Comparison of ENCODE assay signal across 22 cellular contexts in the genomic region with DNA sequence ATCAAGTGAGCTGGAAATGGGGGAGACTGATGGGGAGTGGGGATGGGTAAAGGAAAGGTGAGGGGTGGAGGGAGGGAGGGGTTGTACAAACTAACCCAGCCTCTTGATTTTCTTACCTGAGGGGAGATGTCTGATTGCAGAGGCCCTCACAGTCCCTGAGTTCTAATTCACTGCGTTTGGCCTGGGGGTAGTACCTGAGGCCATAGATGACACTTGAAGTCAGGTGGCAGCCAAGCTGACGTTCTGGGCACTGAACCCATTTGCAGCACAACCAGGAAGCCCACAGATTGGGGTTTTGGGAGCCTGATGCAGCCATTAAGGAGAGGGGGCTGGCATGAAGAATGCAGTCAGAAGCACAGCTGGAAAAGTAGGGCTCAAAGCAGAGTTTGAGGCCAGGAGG.
DNase-seq lines count a peak whose midpoint lies in the region; ATAC-seq and TF ChIP-seq lines count a peak whose summit lies in the region.
"Had no signal": no experiment of that assay in that cellular context is flagged by ENCODE, and none has a peak within 500 bp of the region (broad histone marks: within the 10 kb centered on the region; RNA-seq: fewer than 3 reads in every experiment).

No MANE protein-coding gene starts in this region.

- H2AFZ ChIP-seq in neural progenitor cell (replicated peaks): no peak overlapping the region
- H2AFZ ChIP-seq in trophoblast cell (ENCODE audit: insufficient read depth, low read length, poor library complexity): no peak overlapping the region

- intact Hi-C loops in uterus (cut with DNase I; ENCODE audit: low total_unique reads): no loop called here

- no CpG with 5 or more reads among the region's 2 CpGs for WGBS in trophoblast cell (ENCODE audit: extremely low coverage, insufficient coverage, insufficient read length)

- no peak overlapping the region for H4K91ac ChIP-seq in trophoblast cell (ENCODE audit: low read depth, low read length)

- no peak overlapping the region for H2BK12ac ChIP-seq in trophoblast cell (ENCODE audit: low read length)

- H3K27ac Mint-ChIP-seq in chondrocyte (ENCODE audit: unreplicated experiment) (peak overlapping the region; percentile 32), neural progenitor cell (peak overlapping the region; percentile 60)
- H3K27ac Mint-ChIP-seq: B cell; CD4-positive, alpha-beta T cell; CD8-positive, alpha-beta T cell had no signal

- H3K27ac ChIP-seq in neural progenitor cell (no peak overlapping the region), trophoblast cell (ENCODE audit: low read depth, low read length) (peak overlapping the region; percentile 40), uterus (no peak overlapping the region), foreskin keratinocyte (no peak overlapping the region)
- H3K27ac ChIP-seq: BLaER1 treated with 17β-estradiol and CSF1 and Interleukin-3, amounts not matched to agents 10 nM and 100 nM; C4-2B had no signal

- no peak for TF ChIP-seq POLR2A in uterus (IDR thresholded peaks at IDR 0.05)

- no peak overlapping the region for H3K23ac ChIP-seq in trophoblast cell (ENCODE audit: low read length)

- no peak overlapping the region for H3K4ac ChIP-seq in trophoblast cell (ENCODE audit: low read depth, low read length)

- peaks cover 2% of the 10 kb centered on the region for H3K36me3 Mint-ChIP-seq in chondrocyte (ENCODE audit: low read depth)
- H3K36me3 Mint-ChIP-seq in neural progenitor cell: no peaks in the 10 kb centered on the region
- H3K36me3 Mint-ChIP-seq: CD8-positive, alpha-beta T cell had no signal

- H3K4me1 ChIP-seq in neural progenitor cell: no peaks in the 10 kb centered on the region
- H3K4me1 ChIP-seq in trophoblast cell (ENCODE audit: control insufficient read depth in 1 of 2, insufficient read depth in 2 of 2, low read length in 2 of 2): peaks cover 3 to 13% of the 10 kb centered on the region in 2 experiments
- H3K4me1 ChIP-seq in uterus: no peaks in the 10 kb centered on the region
- no peaks in the 10 kb centered on the region for H3K4me1 ChIP-seq in foreskin keratinocyte
- H3K4me1 ChIP-seq: Caco-2 had no signal

- H3K4me3 Mint-ChIP-seq in chondrocyte (ENCODE audit: unreplicated experiment) (no peak overlapping the region), neural progenitor cell (no peak overlapping the region)
- H3K4me3 Mint-ChIP-seq: B cell; CD4-positive, alpha-beta T cell; CD8-positive, alpha-beta T cell had no signal

- H3K36me3 ChIP-seq in neural progenitor cell: no peaks in the 10 kb centered on the region
- H3K36me3 ChIP-seq in trophoblast cell (ENCODE audit: control insufficient read depth in 1 of 2, insufficient read depth in 2 of 2, low read length in 2 of 2): no peaks in the 10 kb centered on the region
- no peaks in the 10 kb centered on the region for H3K36me3 ChIP-seq in uterus
- H3K36me3 ChIP-seq: BLaER1 treated with 17β-estradiol and CSF1 and Interleukin-3, amounts not matched to agents 10 nM and 100 nM had no signal

- peaks cover 5% of the 10 kb centered on the region for H3K79me1 ChIP-seq in trophoblast cell (ENCODE audit: low read length)

- peak overlapping the region; percentile 42 for H4K8ac ChIP-seq in trophoblast cell (ENCODE audit: low read depth, low read length)

- no peak overlapping the region for H4K12ac ChIP-seq in trophoblast cell (ENCODE audit: low read depth, low read length)

- H3K4me3 ChIP-seq in neural progenitor cell: no peak overlapping the region
- H3K4me3 ChIP-seq in trophoblast cell (ENCODE audit: low read depth, low read length): no peak overlapping the region
- H3K4me3 ChIP-seq in uterus: no peak overlapping the region
- H3K4me3 ChIP-seq: BLaER1 treated with 17β-estradiol and CSF1 and Interleukin-3, amounts not matched to agents 10 nM and 100 nM; GM12878 had no signal

- ATAC-seq in foreskin keratinocyte: no peak
- ATAC-seq: CD8-positive, alpha-beta T cell; GM12878 had no signal

- DNase-seq in chondrocyte (ENCODE audit: low spot score) (no peak), neural progenitor cell (ENCODE audit: low spot score) (no peak), trophoblast cell (peak; percentile 74 to 85), uterus (no peak), foreskin keratinocyte (no peak), DMS153 treated with DMSO at 0.1 percent for 48 hours (lab: John Stamatoyannopoulos, UW; ENCODE audit: unreplicated experiment) (no peak)
- DNase-seq: 8988T; ACHN; AML-193; Calu3; CD4-positive, alpha-beta T cell; CD8-positive, alpha-beta T cell; DMS53; DMS79; DND-41; EL; GDM1 had no signal

- H3K9me3 Mint-ChIP-seq in chondrocyte (ENCODE audit: low read depth) (no peaks in the 10 kb centered on the region), neural progenitor cell (no peaks in the 10 kb centered on the region)
- H3K9me3 Mint-ChIP-seq: CD4-positive, alpha-beta T cell; CD8-positive, alpha-beta T cell had no signal

- TF ChIP-seq CTCF in chondrocyte (IDR thresholded peaks at IDR 0.05) (no peak), neural progenitor cell (IDR thresholded peaks at IDR 0.05) (no peak), uterus (IDR thresholded peaks at IDR 0.05) (no peak), foreskin keratinocyte (conservative IDR thresholded peaks at IDR 0.05) (no peak)

- H3K27me3 ChIP-seq in neural progenitor cell: no peaks in the 10 kb centered on the region
- H3K27me3 ChIP-seq in trophoblast cell (ENCODE audit: insufficient read depth, low read length): no peaks in the 10 kb centered on the region
- H3K27me3 ChIP-seq in uterus: no peaks in the 10 kb centered on the region
- peaks cover 17% of the 10 kb centered on the region for H3K27me3 ChIP-seq in foreskin keratinocyte
- H3K27me3 ChIP-seq: BLaER1 treated with 17β-estradiol and CSF1 and Interleukin-3, amounts not matched to agents 10 nM and 100 nM had no signal

- H3K18ac ChIP-seq in trophoblast cell (ENCODE audit: low read length): no peak overlapping the region

- H4K20me1 ChIP-seq in neural progenitor cell (ENCODE audit: low read depth): no peaks in the 10 kb centered on the region
- H4K20me1 ChIP-seq: BLaER1 treated with 17β-estradiol and CSF1 and Interleukin-3, amounts not matched to agents 10 nM and 100 nM had no signal

- peaks cover 5% of the 10 kb centered on the region for H3K27me3 Mint-ChIP-seq in chondrocyte (ENCODE audit: low read depth)
- H3K27me3 Mint-ChIP-seq in neural progenitor cell (ENCODE audit: insufficient read depth, low read depth): peaks cover 2% of the 10 kb centered on the region

- H2BK120ac ChIP-seq in trophoblast cell (ENCODE audit: insufficient read depth, low read length, poor library complexity): peak overlapping the region; percentile 17

- H3K79me2 ChIP-seq in neural progenitor cell (ENCODE audit: low read depth) (no peaks in the 10 kb centered on the region), trophoblast cell (ENCODE audit: control insufficient read depth, insufficient read depth, low read length, poor library complexity) (no peaks in the 10 kb centered on the region)

- no peaks in the 10 kb centered on the region for H3F3A ChIP-seq in neural progenitor cell (ENCODE audit: low read depth)

- no peak overlapping the region for H2AK5ac ChIP-seq in trophoblast cell (ENCODE audit: low read length)

- peaks cover 8% of the 10 kb centered on the region for H3K4me1 Mint-ChIP-seq in chondrocyte (ENCODE audit: low read depth)
- H3K4me1 Mint-ChIP-seq in neural progenitor cell: peaks cover 18% of the 10 kb centered on the region

- no peaks in the 10 kb centered on the region for H3K9me3 ChIP-seq in neural progenitor cell (ENCODE audit: low read depth)
- no peaks in the 10 kb centered on the region for H3K9me3 ChIP-seq in trophoblast cell (ENCODE audit: insufficient read depth, low read depth, low read length)
- H3K9me3 ChIP-seq in uterus: no peaks in the 10 kb centered on the region
- H3K9me3 ChIP-seq: BLaER1 treated with 17β-estradiol and CSF1 and Interleukin-3, amounts not matched to agents 10 nM and 100 nM; Caco-2 had no signal

- peak overlapping the region; percentile 37 for H3K14ac ChIP-seq in trophoblast cell (ENCODE audit: low read length)

- H3K9ac ChIP-seq in neural progenitor cell: no peak overlapping the region
- no peak overlapping the region for H3K9ac ChIP-seq in trophoblast cell (ENCODE audit: low read length)
- H3K9ac ChIP-seq: BLaER1 treated with 17β-estradiol and CSF1 and Interleukin-3, amounts not matched to agents 10 nM and 100 nM had no signal

- H2BK5ac ChIP-seq in trophoblast cell (ENCODE audit: low read depth, low read length, poor library complexity): no peak overlapping the region

- H3K4me2 ChIP-seq in neural progenitor cell (no peak overlapping the region), trophoblast cell (ENCODE audit: low read length) (no peak overlapping the region)
- H3K4me2 ChIP-seq: BLaER1 treated with 17β-estradiol and CSF1 and Interleukin-3, amounts not matched to agents 10 nM and 100 nM had no signal

Comparison
In these comparisons a context has a peak if more than half of its experiments do, and no peak if none do; other contexts are left out.
1. DNase-seq: peak in trophoblast cell (2 of 2); none in chondrocyte (single experiment), neural progenitor cell (single experiment), uterus (0 of 2), foreskin keratinocyte (0 of 2) and DMS153 treated with DMSO at 0.1 percent for 48 hours (single experiment).